Comparison of ENCODE assay signal across 9 cellular contexts in genomic region chr10:102673235-102673634, GRCh38. TPM values are rescaled to one million over a fixed set of nuclear protein-coding genes. Genes with fewer than 3 reads are reported as not detected.
DNase-seq lines count a peak whose midpoint lies in the region; ATAC-seq and TF ChIP-seq lines count a peak whose summit lies in the region.
"Had no signal": no experiment of that assay in that cellular context is flagged by ENCODE, and none has a peak within 500 bp of the region (broad histone marks: within the 10 kb centered on the region; RNA-seq: fewer than 3 reads in every experiment).

No MANE protein-coding gene starts in this region.

- H3K4me2 ChIP-seq in neural progenitor cell, result peak overlapping the region; percentile 73

- H3K36me3 Mint-ChIP-seq in effector memory CD8-positive, alpha-beta T cell (ENCODE audit: insufficient read depth), result peaks cover 6% of the 10 kb centered on the region
- H3K36me3 Mint-ChIP-seq in neural progenitor cell (no peaks in the 10 kb centered on the region), type B pancreatic cell (no peaks in the 10 kb centered on the region)

- H3K4me3 ChIP-seq in cardiac muscle cell (no peak overlapping the region), neural progenitor cell (no peak overlapping the region), WERI-Rb-1 (ENCODE audit: low read depth, low read length) (no peak overlapping the region)

- H3K27me3 ChIP-seq in cardiac muscle cell (no peaks in the 10 kb centered on the region), neural progenitor cell (no peaks in the 10 kb centered on the region), WERI-Rb-1 (ENCODE audit: insufficient read depth, low read depth, severe bottlenecking) (no peaks in the 10 kb centered on the region)

- H3K9ac ChIP-seq in neural progenitor cell, result no peak overlapping the region

- TF ChIP-seq CTCF in cardiac muscle cell (IDR thresholded peaks at IDR 0.05; ENCODE audit: low read depth, low read length) (no peak), neural progenitor cell (IDR thresholded peaks at IDR 0.05) (no peak), type B pancreatic cell (conservative IDR thresholded peaks at IDR 0.05) (no peak), WERI-Rb-1 (IDR thresholded peaks at IDR 0.05; ENCODE audit: low read depth, low read length) (no peak)

- H3K27ac ChIP-seq in cardiac muscle cell (peak overlapping the region; percentile 89), neural progenitor cell (no peak overlapping the region), WERI-Rb-1 (no peak overlapping the region; the same call in 1 of the 2 replicates)

- intact Hi-C loops in Right ventricle myocardium inferior (cut with DNase I), result no loop called here

- ATAC-seq in Right ventricle myocardium inferior (no peak), GM21390 (IDR thresholded peaks at IDR 0.05; ENCODE audit: unreplicated experiment) (no peak)
- ATAC-seq in effector memory CD8-positive, alpha-beta T cell (replicated peaks), result no peak

- H3K9me3 ChIP-seq in cardiac muscle cell (ENCODE audit: low read depth), result no peaks in the 10 kb centered on the region
- no peaks in the 10 kb centered on the region for H3K9me3 ChIP-seq in neural progenitor cell (ENCODE audit: low read depth)
- no peaks in the 10 kb centered on the region for H3K9me3 ChIP-seq in WERI-Rb-1 (ENCODE audit: severe bottlenecking)

- H3K27ac Mint-ChIP-seq in effector memory CD8-positive, alpha-beta T cell, result peak overlapping the region; percentile 57 to 94
- peak overlapping the region; percentile 83 for H3K27ac Mint-ChIP-seq in neural progenitor cell
- peak overlapping the region; percentile 76 for H3K27ac Mint-ChIP-seq in type B pancreatic cell

- DNase-seq in cardiac muscle cell (ENCODE audit: low read depth in 1 of 2, low spot score in 1 of 2), result no peak
- no peak for DNase-seq in Right ventricle myocardium inferior (ENCODE audit: missing footprints)
- DNase-seq in effector memory CD8-positive, alpha-beta T cell, result no peak
- no peak for DNase-seq in neural progenitor cell (ENCODE audit: low spot score)
- DNase-seq in type B pancreatic cell (ENCODE audit: extremely low spot score, unreplicated experiment), result no peak
- DNase-seq in WERI-Rb-1, result no peak
- no peak for DNase-seq in NCI-H1105 treated with DMSO at 0.1 percent for 48 hours (lab: John Stamatoyannopoulos, UW)
- DNase-seq: activated CD4-positive, alpha-beta T cell treated with anti-CD3 and anti-CD28 coated beads for 4 hours had no signal

- peaks cover 20 to 23% of the 10 kb centered on the region in 2 donors for H3K4me1 Mint-ChIP-seq in effector memory CD8-positive, alpha-beta T cell (ENCODE audit: low read depth in 2 of 2)
- peaks cover 82% of the 10 kb centered on the region for H3K4me1 Mint-ChIP-seq in neural progenitor cell
- peaks cover 62% of the 10 kb centered on the region for H3K4me1 Mint-ChIP-seq in type B pancreatic cell (ENCODE audit: unreplicated experiment)

- peak overlapping the region; percentile 66 to 70 for H3K4me3 Mint-ChIP-seq in effector memory CD8-positive, alpha-beta T cell
- H3K4me3 Mint-ChIP-seq in neural progenitor cell (peak overlapping the region; percentile 74), type B pancreatic cell (no peak overlapping the region)

- no peaks in the 10 kb centered on the region for H3K9me3 Mint-ChIP-seq in effector memory CD8-positive, alpha-beta T cell
- no peaks in the 10 kb centered on the region for H3K9me3 Mint-ChIP-seq in neural progenitor cell
- H3K9me3 Mint-ChIP-seq in type B pancreatic cell, result no peaks in the 10 kb centered on the region

- no peak overlapping the region for H2AFZ ChIP-seq in neural progenitor cell (replicated peaks)

- H3F3A ChIP-seq in neural progenitor cell (ENCODE audit: low read depth), result peaks cover 55% of the 10 kb centered on the region

- peaks cover 55% of the 10 kb centered on the region for H4K20me1 ChIP-seq in neural progenitor cell (ENCODE audit: low read depth)

- no peaks in the 10 kb centered on the region for H3K79me2 ChIP-seq in neural progenitor cell (ENCODE audit: low read depth)

- H3K36me3 ChIP-seq in cardiac muscle cell (no peaks in the 10 kb centered on the region), neural progenitor cell (no peaks in the 10 kb centered on the region), WERI-Rb-1 (no peaks in the 10 kb centered on the region; the same call in 1 of the 2 replicates)

- H3K4me1 ChIP-seq in cardiac muscle cell (ENCODE audit: low read depth), result peaks cover 86% of the 10 kb centered on the region
- H3K4me1 ChIP-seq in neural progenitor cell, result peaks cover 57% of the 10 kb centered on the region

- H3K27me3 Mint-ChIP-seq in effector memory CD8-positive, alpha-beta T cell, result no peaks in the 10 kb centered on the region
- peaks cover 2% of the 10 kb centered on the region for H3K27me3 Mint-ChIP-seq in neural progenitor cell (ENCODE audit: insufficient read depth, low read depth)
- no peaks in the 10 kb centered on the region for H3K27me3 Mint-ChIP-seq in type B pancreatic cell

RNA-seq across cellular contexts. Expression of gene TRIM8, which starts 29.0 kb away (rescaled TPM):
- total RNA-seq in cardiac muscle cell (100 and 130 TPM in 2 replicates), Right ventricle myocardium inferior (109 TPM), neural progenitor cell (ENCODE audit: low replicate concordance) (31.4 and 33.8 TPM in 2 replicates), type B pancreatic cell (ENCODE audit: low replicate concordance) (81.6 and 124 TPM in 2 replicates)
- 59.8 and 65.6 TPM in 2 replicates for polyA plus RNA-seq in cardiac muscle cell

RNA-seq across cellular contexts. Expression of gene ARL3, which starts 41.0 kb away (rescaled TPM):
- 16.3 and 24.5 TPM in 2 replicates for total RNA-seq in cardiac muscle cell
- 42.2 and 47.3 TPM in 2 replicates for polyA plus RNA-seq in cardiac muscle cell
- total RNA-seq in Right ventricle myocardium inferior, result 15.4 TPM
- 20.8 and 29.7 TPM in 2 replicates for total RNA-seq in neural progenitor cell (ENCODE audit: low replicate concordance)
- total RNA-seq in type B pancreatic cell (ENCODE audit: low replicate concordance), result 12.2 and 15.8 TPM in 2 replicates

RNA-seq across cellular contexts. Expression of gene SFXN2, which starts 41.2 kb away (rescaled TPM):
- 10.5 and 14.2 TPM in 2 replicates for total RNA-seq in cardiac muscle cell
- polyA plus RNA-seq in cardiac muscle cell, result 18.6 and 26.1 TPM in 2 replicates
- 0.68 TPM for total RNA-seq in Right ventricle myocardium inferior
- 6.4 and 15.5 TPM in 2 replicates for total RNA-seq in neural progenitor cell (ENCODE audit: low replicate concordance)
- 27.8 and 35.8 TPM in 2 replicates for total RNA-seq in type B pancreatic cell (ENCODE audit: low replicate concordance)
